ENCODE assay signal across 1 cellular context in genomic region chr13:20127563-20128458, GRCh38.
TF ChIP-seq lines count a peak whose summit lies in the region.

No MANE protein-coding gene starts in this region.

TF ChIP-seq in HepG2, 621 proteins besides CTCF, POLR2A, EP300 and RAD21 (continued from another document and continues in another):
- TF ChIP-seq BHLHE40 (IDR thresholded peaks at IDR 0.05; ENCODE audit: low read length) (no peak), ZNF431 (CRISPR knock-in tag; IDR thresholded peaks at IDR 0.05; ENCODE audit: borderline replicate concordance, low read depth) (no peak), ZSCAN30 (CRISPR knock-in tag; IDR thresholded peaks at IDR 0.05) (no peak), TGIF2 (CRISPR knock-in tag; IDR thresholded peaks at IDR 0.05) (0 out of 2 replicates have a peak, but pooled peaks have one; percentile 67), ETV6 (CRISPR knock-in tag; conservative IDR thresholded peaks at IDR 0.05) (no peak), PAXIP1 (CRISPR knock-in tag; conservative IDR thresholded peaks at IDR 0.05) (peak; percentile 3; the same call in 1 of the 2 replicates), DMAP1 (CRISPR knock-in tag; IDR thresholded peaks at IDR 0.05) (peak; percentile 67; the same call in 1 of the 2 replicates), ZNF407 (CRISPR knock-in tag; IDR thresholded peaks at IDR 0.05; ENCODE audit: not compliant biosample characterization) (peak; percentile 90), MTERF4 (CRISPR knock-in tag; IDR thresholded peaks at IDR 0.05) (no peak), TEAD2 (CRISPR knock-in tag; IDR thresholded peaks at IDR 0.05) (no peak), FOXA3 (CRISPR knock-in tag; IDR thresholded peaks at IDR 0.05) (0 out of 2 replicates have a peak, but pooled peaks have one; percentile 24), ZNF644 (CRISPR knock-in tag; IDR thresholded peaks at IDR 0.05; ENCODE audit: low read depth) (no peak), ZBTB3 (CRISPR knock-in tag; IDR thresholded peaks at IDR 0.05; ENCODE audit: borderline replicate concordance, low read depth) (no peak), NFE2L2 (IDR thresholded peaks at IDR 0.05; ENCODE audit: low read length) (no peak), HHEX (CRISPR knock-in tag; IDR thresholded peaks at IDR 0.05) (no peak), USF2 (IDR thresholded peaks at IDR 0.05; ENCODE audit: low read depth, low read length) (no peak), USF2 (CRISPR knock-in tag; IDR thresholded peaks at IDR 0.05; ENCODE audit: borderline replicate concordance) (no peak; the same call in 1 of the 2 replicates), NR0B2 (CRISPR knock-in tag; IDR thresholded peaks at IDR 0.05) (no peak), SRF (IDR thresholded peaks at IDR 0.05; ENCODE audit: low read depth, low read length) (no peak), ZNF639 (CRISPR knock-in tag; conservative IDR thresholded peaks at IDR 0.05) (no peak), ATRX (CRISPR knock-in tag; IDR thresholded peaks at IDR 0.05; ENCODE audit: borderline replicate concordance) (no peak), ZSCAN31 (CRISPR knock-in tag; IDR thresholded peaks at IDR 0.05; ENCODE audit: low read depth) (peak; percentile 21; the same call in 1 of the 2 replicates), PREB (CRISPR knock-in tag; IDR thresholded peaks at IDR 0.05) (no peak), ZNF652 (CRISPR knock-in tag; IDR thresholded peaks at IDR 0.05; ENCODE audit: borderline replicate concordance, low read depth) (no peak), ZNF510 (CRISPR knock-in tag; IDR thresholded peaks at IDR 0.05; ENCODE audit: low read depth) (no peak), KDM3A (CRISPR knock-in tag; IDR thresholded peaks at IDR 0.05; ENCODE audit: low read depth) (no peak), ZNF746 (CRISPR knock-in tag; IDR thresholded peaks at IDR 0.05) (peak; percentile 48; the same call in 1 of the 2 replicates), HNRNPL (IDR thresholded peaks at IDR 0.05; ENCODE audit: low read depth, low read length) (0 out of 2 replicates have a peak, but pooled peaks have one; percentile 57), SOX13 (IDR thresholded peaks at IDR 0.05) (no peak), SOX13 (CRISPR knock-in tag; conservative IDR thresholded peaks at IDR 0.05 in 1 of 2, IDR thresholded peaks at IDR 0.05 in 1 of 2) (peak in 1 of 2 experiments; percentile 10; a peak in 1 of 4 replicates), KMT2B (CRISPR knock-in tag; IDR thresholded peaks at IDR 0.05) (peak; percentile 43; the same call in 1 of the 2 replicates), BCLAF1 (IDR thresholded peaks at IDR 0.05) (no peak), ZNF678 (CRISPR knock-in tag; IDR thresholded peaks at IDR 0.05) (0 out of 2 replicates have a peak, but pooled peaks have one; percentile 63), RFX3 (CRISPR knock-in tag; IDR thresholded peaks at IDR 0.05) (no peak)
